1 cellular context compared by ENCODE assay signal in the genomic region with DNA sequence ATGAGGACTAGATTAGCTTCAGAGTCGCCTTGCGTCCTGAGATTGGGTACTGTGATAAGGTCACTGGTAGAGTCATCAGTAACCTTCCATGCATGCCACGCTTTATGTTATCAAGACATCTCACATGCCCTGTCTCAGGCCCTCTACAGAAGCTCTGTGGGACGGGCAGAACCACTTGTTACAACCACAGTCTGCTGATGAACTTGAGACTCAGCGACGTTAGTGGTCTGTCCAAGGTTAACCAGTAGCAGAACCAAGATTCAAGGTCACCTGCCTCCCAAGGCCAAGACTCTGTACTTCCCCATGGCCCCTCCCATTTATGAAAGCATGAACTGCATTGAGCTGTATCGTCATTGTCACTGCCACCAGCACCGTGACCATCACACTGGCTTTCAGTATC.
TF ChIP-seq lines count a peak whose summit lies in the region.

No MANE protein-coding gene starts in this region.

TF ChIP-seq in SK-N-SH, 30 proteins besides CTCF, POLR2A, EP300 and RAD21:
- TF ChIP-seq TAF1 (IDR thresholded peaks at IDR 0.05; ENCODE audit: borderline replicate concordance, low read depth, low read length), result no peak
- no peak for TF ChIP-seq FOSL2 (IDR thresholded peaks at IDR 0.05; ENCODE audit: borderline replicate concordance, low read depth)
- TF ChIP-seq, protein P1, sequence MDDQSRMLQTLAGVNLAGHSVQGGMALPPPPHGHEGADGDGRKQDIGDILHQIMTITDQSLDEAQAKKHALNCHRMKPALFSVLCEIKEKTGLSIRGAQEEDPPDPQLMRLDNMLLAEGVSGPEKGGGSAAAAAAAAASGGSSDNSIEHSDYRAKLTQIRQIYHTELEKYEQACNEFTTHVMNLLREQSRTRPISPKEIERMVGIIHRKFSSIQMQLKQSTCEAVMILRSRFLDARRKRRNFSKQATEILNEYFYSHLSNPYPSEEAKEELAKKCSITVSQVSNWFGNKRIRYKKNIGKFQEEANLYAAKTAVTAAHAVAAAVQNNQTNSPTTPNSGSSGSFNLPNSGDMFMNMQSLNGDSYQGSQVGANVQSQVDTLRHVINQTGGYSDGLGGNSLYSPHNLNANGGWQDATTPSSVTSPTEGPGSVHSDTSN (IDR thresholded peaks at IDR 0.05), result no peak
- TF ChIP-seq RXRA (IDR thresholded peaks at IDR 0.05; ENCODE audit: borderline replicate concordance, low read depth), result no peak
- no peak for TF ChIP-seq SMC3 (IDR thresholded peaks at IDR 0.05; ENCODE audit: low read depth, low read length)
- TF ChIP-seq, protein P2, sequence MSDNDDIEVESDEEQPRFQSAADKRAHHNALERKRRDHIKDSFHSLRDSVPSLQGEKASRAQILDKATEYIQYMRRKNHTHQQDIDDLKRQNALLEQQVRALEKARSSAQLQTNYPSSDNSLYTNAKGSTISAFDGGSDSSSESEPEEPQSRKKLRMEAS (IDR thresholded peaks at IDR 0.05; ENCODE audit: low read depth), result no peak
- TF ChIP-seq, protein P3, sequence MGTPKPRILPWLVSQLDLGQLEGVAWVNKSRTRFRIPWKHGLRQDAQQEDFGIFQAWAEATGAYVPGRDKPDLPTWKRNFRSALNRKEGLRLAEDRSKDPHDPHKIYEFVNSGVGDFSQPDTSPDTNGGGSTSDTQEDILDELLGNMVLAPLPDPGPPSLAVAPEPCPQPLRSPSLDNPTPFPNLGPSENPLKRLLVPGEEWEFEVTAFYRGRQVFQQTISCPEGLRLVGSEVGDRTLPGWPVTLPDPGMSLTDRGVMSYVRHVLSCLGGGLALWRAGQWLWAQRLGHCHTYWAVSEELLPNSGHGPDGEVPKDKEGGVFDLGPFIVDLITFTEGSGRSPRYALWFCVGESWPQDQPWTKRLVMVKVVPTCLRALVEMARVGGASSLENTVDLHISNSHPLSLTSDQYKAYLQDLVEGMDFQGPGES (IDR thresholded peaks at IDR 0.05; ENCODE audit: low read depth, low read length), result no peak
- TF ChIP-seq EZH2phosphoT487 (IDR thresholded peaks at IDR 0.05; ENCODE audit: borderline replicate concordance, low read depth), result no peak
- no peak for TF ChIP-seq USF1 (IDR thresholded peaks at IDR 0.05; ENCODE audit: borderline replicate concordance, low read depth)
- no peak for TF ChIP-seq TCF12 (IDR thresholded peaks at IDR 0.05)
- TF ChIP-seq, protein P4, sequence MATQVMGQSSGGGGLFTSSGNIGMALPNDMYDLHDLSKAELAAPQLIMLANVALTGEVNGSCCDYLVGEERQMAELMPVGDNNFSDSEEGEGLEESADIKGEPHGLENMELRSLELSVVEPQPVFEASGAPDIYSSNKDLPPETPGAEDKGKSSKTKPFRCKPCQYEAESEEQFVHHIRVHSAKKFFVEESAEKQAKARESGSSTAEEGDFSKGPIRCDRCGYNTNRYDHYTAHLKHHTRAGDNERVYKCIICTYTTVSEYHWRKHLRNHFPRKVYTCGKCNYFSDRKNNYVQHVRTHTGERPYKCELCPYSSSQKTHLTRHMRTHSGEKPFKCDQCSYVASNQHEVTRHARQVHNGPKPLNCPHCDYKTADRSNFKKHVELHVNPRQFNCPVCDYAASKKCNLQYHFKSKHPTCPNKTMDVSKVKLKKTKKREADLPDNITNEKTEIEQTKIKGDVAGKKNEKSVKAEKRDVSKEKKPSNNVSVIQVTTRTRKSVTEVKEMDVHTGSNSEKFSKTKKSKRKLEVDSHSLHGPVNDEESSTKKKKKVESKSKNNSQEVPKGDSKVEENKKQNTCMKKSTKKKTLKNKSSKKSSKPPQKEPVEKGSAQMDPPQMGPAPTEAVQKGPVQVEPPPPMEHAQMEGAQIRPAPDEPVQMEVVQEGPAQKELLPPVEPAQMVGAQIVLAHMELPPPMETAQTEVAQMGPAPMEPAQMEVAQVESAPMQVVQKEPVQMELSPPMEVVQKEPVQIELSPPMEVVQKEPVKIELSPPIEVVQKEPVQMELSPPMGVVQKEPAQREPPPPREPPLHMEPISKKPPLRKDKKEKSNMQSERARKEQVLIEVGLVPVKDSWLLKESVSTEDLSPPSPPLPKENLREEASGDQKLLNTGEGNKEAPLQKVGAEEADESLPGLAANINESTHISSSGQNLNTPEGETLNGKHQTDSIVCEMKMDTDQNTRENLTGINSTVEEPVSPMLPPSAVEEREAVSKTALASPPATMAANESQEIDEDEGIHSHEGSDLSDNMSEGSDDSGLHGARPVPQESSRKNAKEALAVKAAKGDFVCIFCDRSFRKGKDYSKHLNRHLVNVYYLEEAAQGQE (IDR thresholded peaks at IDR 0.05; ENCODE audit: low read depth, low read length), result no peak
TF ChIP-seq in SK-N-SH: peak in this region for 0.
